In the genomic region with DNA sequence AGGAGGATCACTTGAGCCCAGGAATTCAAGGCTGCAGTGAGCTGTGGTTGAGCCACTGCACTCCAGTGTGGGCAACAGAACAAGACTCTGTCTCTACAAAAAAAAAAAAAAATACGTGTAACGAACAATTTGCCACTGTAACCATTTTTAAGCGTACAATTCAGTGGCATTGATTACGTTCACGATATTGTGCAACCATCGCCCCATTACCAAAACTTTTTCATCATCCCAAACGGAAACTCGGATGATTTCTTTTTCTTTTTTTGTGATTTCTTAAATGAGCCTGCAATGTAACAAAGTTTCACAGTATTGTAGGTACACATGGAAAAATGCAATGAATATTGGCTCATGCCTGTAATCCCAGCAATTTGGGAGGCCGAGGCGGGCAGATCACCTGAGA, we compare ENCODE assay signal across 10 cellular contexts. TPM values are rescaled to one million over a fixed set of nuclear protein-coding genes. Genes with fewer than 3 reads are reported as not detected.
"Had no signal": no experiment of that assay in that cellular context is flagged by ENCODE, and none has a peak within 500 bp of the region (broad histone marks: within the 10 kb centered on the region; RNA-seq: fewer than 3 reads in every experiment).

No MANE protein-coding gene starts in this region.

- H3K4me2 ChIP-seq: GM23338, KMS-11 had no signal

- ATAC-seq: GM23338, HCT116 had no signal

- H3K27ac Mint-ChIP-seq: HFFc6 had no signal

- H3K4me3 Mint-ChIP-seq: GM23338, HFFc6 had no signal

- H3K4me1 ChIP-seq: HAP-1 had no signal

- H3K9ac ChIP-seq: KMS-11 had no signal

- H3K9me3 Mint-ChIP-seq: HFFc6 had no signal

- H3K27ac ChIP-seq: KMS-11 had no signal

- FAIRE-seq: HTR-8/SVneo had no signal

- H3K36me3 ChIP-seq: HAP-1 had no signal

- H3K9me3 ChIP-seq: HAP-1 had no signal

- DNase-seq: HFFc6, KBM-7 had no signal

- H3K4me3 ChIP-seq: GM23338, HAP-1 had no signal

RNA-seq across cellular contexts. Expression of a gene that starts 9.5 kb away (rescaled TPM):
- total RNA-seq: GM23338, H4, H7, HFFc6, HT-29 had no signal
- polyA plus RNA-seq: GM23338 had no signal
